Comparison of ENCODE assay signal across 8 cellular contexts in genomic region chr5:7850533-7851239, GRCh38. TPM values are rescaled to one million over a fixed set of nuclear protein-coding genes. Genes with fewer than 3 reads are reported as not detected.
DNase-seq lines count a peak whose midpoint lies in the region; ATAC-seq and TF ChIP-seq lines count a peak whose summit lies in the region.

A gene with protein sequence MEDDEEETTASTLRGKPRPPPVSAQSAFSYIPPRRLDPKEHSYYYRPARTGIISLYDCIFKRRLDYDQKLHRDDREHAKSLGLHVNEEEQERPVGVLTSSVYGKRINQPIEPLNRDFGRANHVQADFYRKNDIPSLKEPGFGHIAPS (minus strand): TSS chr5:7851133. CDS start chr5:7851021, 112 bp downstream.

- H3K36me3 Mint-ChIP-seq in activated CD4-positive, alpha-beta memory T cell treated with anti-CD3 and anti-CD28 coated beads, Interleukin-2, amount 10 ng/mL, durations not matched to agents 7 days and 5 days (ENCODE audit: low read depth), result peaks cover 2% of the 10 kb centered on the region
- peaks cover 3% of the 10 kb centered on the region for H3K36me3 Mint-ChIP-seq in neural progenitor cell

- peak within 1 kb of the TSS; percentile 38 for H3K4me3 ChIP-seq in AG10803 (ENCODE audit: low read length)
- peak within 1 kb of the TSS; percentile 87 for H3K4me3 ChIP-seq in HUES6 (ENCODE audit: low read depth, low read length)
- peak within 1 kb of the TSS; percentile 49 for H3K4me3 ChIP-seq in fibroblast of villous mesenchyme (ENCODE audit: low read depth, low read length)
- peak within 1 kb of the TSS; percentile 76 for H3K4me3 ChIP-seq in neural progenitor cell

- no peak for ATAC-seq in HG03045 (IDR thresholded peaks at IDR 0.05; ENCODE audit: unreplicated experiment)
- no peak for ATAC-seq in GM18498 (IDR thresholded peaks at IDR 0.05; ENCODE audit: unreplicated experiment)

- H3K9ac ChIP-seq in HUES6 (ENCODE audit: low read length) (peak within 1 kb of the TSS; percentile 71), neural progenitor cell (no peak within 1 kb of the TSS)

- peak within 1 kb of the TSS; percentile 96 for H2AFZ ChIP-seq in neural progenitor cell (replicated peaks)

- H3K36me3 ChIP-seq in HUES6 (ENCODE audit: control insufficient read depth, insufficient read depth, low read length) (no peaks in the 10 kb centered on the region), neural progenitor cell (no peaks in the 10 kb centered on the region)

- peak within 1 kb of the TSS; percentile 84 for H3K4me2 ChIP-seq in neural progenitor cell

- H3K9me3 ChIP-seq in HUES6 (ENCODE audit: control insufficient read depth, insufficient read depth, low read depth, low read length) (no peaks in the 10 kb centered on the region), neural progenitor cell (ENCODE audit: low read depth) (no peaks in the 10 kb centered on the region)

- H3K4me1 ChIP-seq in HUES6 (ENCODE audit: control insufficient read depth, insufficient read depth, low read length) (peaks cover 6% of the 10 kb centered on the region; the same call in 1 of the 2 replicates), neural progenitor cell (peaks cover 5% of the 10 kb centered on the region)

- CTCF ChIA-PET in activated CD4-positive, alpha-beta memory T cell treated with anti-CD3 and anti-CD28 coated beads, Interleukin-2, amount 10 ng/mL, durations not matched to agents 7 days and 5 days (lab: Charles Lee), result interaction anchor here (1.5 to 2.3 kb wide), 2 partner anchors 22 to 34 kb away, joined by 3 to 7 read pairs; no protein-coding TSS in a partner anchor

- H3K27me3 ChIP-seq in HUES6 (ENCODE audit: control insufficient read depth, insufficient read depth, low read length) (peaks cover 27% of the 10 kb centered on the region), neural progenitor cell (peaks cover 22% of the 10 kb centered on the region)

- POLR2A ChIA-PET in activated CD4-positive, alpha-beta memory T cell treated with anti-CD3 and anti-CD28 coated beads, Interleukin-2, amount 10 ng/mL, durations not matched to agents 7 days and 5 days (lab: Charles Lee), result interaction anchor here (1.1 kb wide), 1 partner anchor 19 kb away, joined by 3 read pairs; no protein-coding TSS in a partner anchor

- H4K20me1 ChIP-seq in neural progenitor cell (ENCODE audit: low read depth), result no peaks in the 10 kb centered on the region

- H3K4me3 Mint-ChIP-seq in activated CD4-positive, alpha-beta memory T cell treated with anti-CD3 and anti-CD28 coated beads, Interleukin-2, amount 10 ng/mL, durations not matched to agents 7 days and 5 days, result peak within 1 kb of the TSS; percentile 56
- peak within 1 kb of the TSS; percentile 92 for H3K4me3 Mint-ChIP-seq in neural progenitor cell

- H3K9me3 Mint-ChIP-seq in activated CD4-positive, alpha-beta memory T cell treated with anti-CD3 and anti-CD28 coated beads, Interleukin-2, amount 10 ng/mL, durations not matched to agents 7 days and 5 days, result no peaks in the 10 kb centered on the region
- peaks cover 2% of the 10 kb centered on the region for H3K9me3 Mint-ChIP-seq in neural progenitor cell

- TF ChIP-seq CTCF in AG10803 (conservative IDR thresholded peaks at IDR 0.05; ENCODE audit: low read length), result peak; percentile 28
- peak; percentile 47 for TF ChIP-seq CTCF in fibroblast of villous mesenchyme (IDR thresholded peaks at IDR 0.05; ENCODE audit: insufficient read depth, low read depth, low read length)
- peak; percentile 55 for TF ChIP-seq CTCF in neural progenitor cell (IDR thresholded peaks at IDR 0.05)

- DNase-seq in AG10803 (ENCODE audit: low read depth), result peak; percentile 20
- DNase-seq in activated CD4-positive, alpha-beta memory T cell treated with anti-CD3 and anti-CD28 coated beads, Interleukin-2, amount 10 ng/mL, durations not matched to agents 7 days and 5 days, result no peak
- peak; percentile 39 for DNase-seq in fibroblast of villous mesenchyme (ENCODE audit: low read depth)
- DNase-seq in neural progenitor cell (ENCODE audit: low spot score), result peak; percentile 95
- no peak for DNase-seq in NCI-H1048 (lab: John Stamatoyannopoulos, UW)

- H3K27ac ChIP-seq in HUES6 (ENCODE audit: low read depth, low read length) (no peak within 1 kb of the TSS), neural progenitor cell (peak within 1 kb of the TSS; percentile 83)

- H3K27ac Mint-ChIP-seq in activated CD4-positive, alpha-beta memory T cell treated with anti-CD3 and anti-CD28 coated beads, Interleukin-2, amount 10 ng/mL, durations not matched to agents 7 days and 5 days, result no peak within 1 kb of the TSS
- peak within 1 kb of the TSS; percentile 83 for H3K27ac Mint-ChIP-seq in neural progenitor cell

- H3K79me2 ChIP-seq in neural progenitor cell (ENCODE audit: low read depth), result no peaks in the 10 kb centered on the region

- peaks cover 21% of the 10 kb centered on the region for H3K4me1 Mint-ChIP-seq in activated CD4-positive, alpha-beta memory T cell treated with anti-CD3 and anti-CD28 coated beads, Interleukin-2, amount 10 ng/mL, durations not matched to agents 7 days and 5 days
- peaks cover 15% of the 10 kb centered on the region for H3K4me1 Mint-ChIP-seq in neural progenitor cell

- H3F3A ChIP-seq in neural progenitor cell (ENCODE audit: low read depth), result peaks cover 19% of the 10 kb centered on the region

- H3K27me3 Mint-ChIP-seq in activated CD4-positive, alpha-beta memory T cell treated with anti-CD3 and anti-CD28 coated beads, Interleukin-2, amount 10 ng/mL, durations not matched to agents 7 days and 5 days, result peaks cover 36% of the 10 kb centered on the region
- H3K27me3 Mint-ChIP-seq in neural progenitor cell (ENCODE audit: insufficient read depth, low read depth), result peaks cover 7% of the 10 kb centered on the region

RNA-seq across cellular contexts. Expression of the gene that starts here (rescaled TPM):
- total RNA-seq in activated CD4-positive, alpha-beta memory T cell treated with anti-CD3 and anti-CD28 coated beads, Interleukin-2, amount 10 ng/mL, durations not matched to agents 7 days and 5 days, result not detected
- not detected in 2 replicates for total RNA-seq in fibroblast of villous mesenchyme
- total RNA-seq in neural progenitor cell (ENCODE audit: low replicate concordance), result 0.22 TPM in 1 of 2 replicates, not detected in the other

Comparison
In these comparisons a context has a peak if more than half of its experiments do, and no peak if none do; other contexts are left out.
1. Peak in DNase-seq and H3K4me3 ChIP-seq in fibroblast of villous mesenchyme; RNA of the gene not detected or under 1 TPM.
2. Peak in DNase-seq, H3K4me3 ChIP-seq, H3K27ac ChIP-seq and H3K4me2 ChIP-seq in neural progenitor cell; RNA of the gene not detected or under 1 TPM.